In the genomic region with DNA sequence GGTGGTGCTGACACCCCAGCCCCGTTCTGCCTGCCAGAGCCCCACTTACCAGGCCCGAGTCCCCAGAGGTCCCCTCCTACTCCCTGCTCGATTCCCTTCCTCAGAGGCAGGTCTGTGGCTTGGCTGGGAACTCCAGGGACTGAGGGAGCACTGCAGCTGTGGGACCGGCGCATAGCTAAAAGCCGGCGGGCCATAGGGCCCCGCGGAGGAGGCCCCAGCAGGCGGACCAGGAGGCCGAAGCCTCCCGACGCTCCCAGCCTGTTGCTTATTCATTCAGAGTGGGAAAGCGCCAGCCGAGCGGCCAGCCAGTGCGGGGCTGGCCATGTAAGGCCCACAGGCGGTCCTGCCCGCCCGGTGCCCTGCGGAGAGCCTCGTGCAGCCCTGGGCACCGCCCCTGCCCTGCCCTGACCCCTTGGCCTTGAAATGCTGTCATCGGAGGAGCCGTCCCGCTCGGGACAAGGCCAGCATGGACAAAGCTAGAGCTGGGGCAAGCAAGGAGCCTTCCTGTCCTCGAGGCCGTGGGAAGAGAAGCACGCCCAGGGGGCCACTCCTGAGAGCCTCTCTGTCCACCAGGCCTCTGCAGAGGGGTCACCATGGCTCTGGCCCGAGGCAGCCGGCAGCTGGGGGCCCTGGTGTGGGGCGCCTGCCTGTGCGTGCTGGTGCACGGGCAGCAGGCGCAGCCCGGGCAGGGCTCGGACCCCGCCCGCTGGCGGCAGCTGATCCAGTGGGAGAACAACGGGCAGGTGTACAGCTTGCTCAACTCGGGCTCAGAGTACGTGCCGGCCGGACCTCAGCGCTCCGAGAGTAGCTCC, we compare ENCODE assay signal across 8 cellular contexts.
A peak's percentile ranks its signal among the peaks of the same experiment; 100 is the strongest.
DNase-seq lines count a peak whose midpoint lies in the region; ATAC-seq and TF ChIP-seq lines count a peak whose summit lies in the region.

A gene with protein sequence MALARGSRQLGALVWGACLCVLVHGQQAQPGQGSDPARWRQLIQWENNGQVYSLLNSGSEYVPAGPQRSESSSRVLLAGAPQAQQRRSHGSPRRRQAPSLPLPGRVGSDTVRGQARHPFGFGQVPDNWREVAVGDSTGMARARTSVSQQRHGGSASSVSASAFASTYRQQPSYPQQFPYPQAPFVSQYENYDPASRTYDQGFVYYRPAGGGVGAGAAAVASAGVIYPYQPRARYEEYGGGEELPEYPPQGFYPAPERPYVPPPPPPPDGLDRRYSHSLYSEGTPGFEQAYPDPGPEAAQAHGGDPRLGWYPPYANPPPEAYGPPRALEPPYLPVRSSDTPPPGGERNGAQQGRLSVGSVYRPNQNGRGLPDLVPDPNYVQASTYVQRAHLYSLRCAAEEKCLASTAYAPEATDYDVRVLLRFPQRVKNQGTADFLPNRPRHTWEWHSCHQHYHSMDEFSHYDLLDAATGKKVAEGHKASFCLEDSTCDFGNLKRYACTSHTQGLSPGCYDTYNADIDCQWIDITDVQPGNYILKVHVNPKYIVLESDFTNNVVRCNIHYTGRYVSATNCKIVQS (plus strand): TSS at position 272 of the 812 bp plus-strand sequence. CDS start 322 bp downstream, at position 594.

- DNase-seq in GM04503 (ENCODE audit: low read depth) (peak; percentile 71), NCI-H345 treated with DMSO at 0.1 percent for 48 hours (lab: John Stamatoyannopoulos, UW; ENCODE audit: unreplicated experiment) (peak; percentile 34), brain pericyte (ENCODE audit: low read depth, low spot score) (peak; percentile 60), retinal pigment epithelial cell (ENCODE audit: low read depth) (no peak)
- DNase-seq in effector CD8-positive, alpha-beta T cell (lab: John Stamatoyannopoulos, UW), result no peak

- peak within 1 kb of the TSS; percentile 37 for H3K9ac ChIP-seq in iPS-15b (ENCODE audit: low read depth, low read length)

- ATAC-seq in GM18858 (IDR thresholded peaks at IDR 0.05; ENCODE audit: unreplicated experiment), result no peak
- no peak for ATAC-seq in GM18511 (IDR thresholded peaks at IDR 0.05; ENCODE audit: unreplicated experiment)

- no peaks in the 10 kb centered on the region for H3K9me3 ChIP-seq in iPS-15b (ENCODE audit: control insufficient read depth, insufficient read depth, low read length)

- peaks cover 6% of the 10 kb centered on the region for H3K27me3 ChIP-seq in iPS-15b (ENCODE audit: control insufficient read depth, insufficient read depth, low read length)

- TF ChIP-seq CTCF in retinal pigment epithelial cell (conservative IDR thresholded peaks at IDR 0.05; ENCODE audit: low read depth, low read length), result no peak

- H3K4me1 ChIP-seq in iPS-15b (ENCODE audit: control insufficient read depth, insufficient read depth, low read length), result peaks cover 43% of the 10 kb centered on the region

- H3K4me3 ChIP-seq in iPS-15b (ENCODE audit: low read depth, low read length) (peak within 1 kb of the TSS; percentile 75), retinal pigment epithelial cell (ENCODE audit: low read length) (peak within 1 kb of the TSS; percentile 83)

- H3K36me3 ChIP-seq in iPS-15b (ENCODE audit: control insufficient read depth, insufficient read depth, low read length), result no peaks in the 10 kb centered on the region

Comparison
In these comparisons a context has a peak if more than half of its experiments do, and no peak if none do; other contexts are left out.
1. DNase-seq: peak in GM04503 (single experiment), NCI-H345 treated with DMSO at 0.1 percent for 48 hours (single experiment) and brain pericyte (single experiment); none in retinal pigment epithelial cell (single experiment) and effector CD8-positive, alpha-beta T cell (single experiment).